ENCODE assay signal across 10 cellular contexts in genomic region chr16:74563828-74564263, GRCh38. TPM values are rescaled to one million over a fixed set of nuclear protein-coding genes. Genes with fewer than 3 reads are reported as not detected.
DNase-seq lines count a peak whose midpoint lies in the region; ATAC-seq and TF ChIP-seq lines count a peak whose summit lies in the region.
"Had no signal": no experiment of that assay in that cellular context is flagged by ENCODE, and none has a peak within 500 bp of the region (broad histone marks: within the 10 kb centered on the region; RNA-seq: fewer than 3 reads in every experiment).

No MANE protein-coding gene starts in this region.

- peaks cover 0 to 6% of the 10 kb centered on the region in 2 donors for H3K36me3 Mint-ChIP-seq in activated naive CD4-positive, alpha-beta T cell treated with anti-CD3 and anti-CD28 coated beads, Interleukin-2, amount 50 U/mL, for 72 hours
- H3K36me3 Mint-ChIP-seq in type B pancreatic cell: no peaks in the 10 kb centered on the region

- H3K4me1 Mint-ChIP-seq in type B pancreatic cell (ENCODE audit: unreplicated experiment): peaks cover 19% of the 10 kb centered on the region

- H3K4me3 Mint-ChIP-seq in type B pancreatic cell: no peak overlapping the region

- no peaks in the 10 kb centered on the region for H3K9me3 Mint-ChIP-seq in activated naive CD4-positive, alpha-beta T cell treated with anti-CD3 and anti-CD28 coated beads, Interleukin-2, amount 50 U/mL, for 72 hours
- no peaks in the 10 kb centered on the region for H3K9me3 Mint-ChIP-seq in type B pancreatic cell

- H3K27ac Mint-ChIP-seq in activated naive CD4-positive, alpha-beta T cell treated with anti-CD3 and anti-CD28 coated beads, Interleukin-2, amount 50 U/mL, for 72 hours: peak overlapping the region; percentile 5 to 50
- H3K27ac Mint-ChIP-seq in type B pancreatic cell: no peak overlapping the region

- no peaks in the 10 kb centered on the region for H3K27me3 Mint-ChIP-seq in type B pancreatic cell

- TF ChIP-seq CTCF in AG10803 (conservative IDR thresholded peaks at IDR 0.05; ENCODE audit: low read length): no peak
- TF ChIP-seq CTCF in lung (IDR thresholded peaks at IDR 0.05; ENCODE audit: control extremely low read depth, extremely low read depth): no peak
- TF ChIP-seq CTCF in type B pancreatic cell (conservative IDR thresholded peaks at IDR 0.05): no peak

- H3K9me3 ChIP-seq in lung (ENCODE audit: control insufficient read depth in 2 of 2, insufficient read depth in 1 of 2, low read length in 1 of 2): no peaks in the 10 kb centered on the region
- H3K9me3 ChIP-seq: HAP-1 had no signal

- ATAC-seq in activated naive CD4-positive, alpha-beta T cell treated with anti-CD3 and anti-CD28 coated beads, Interleukin-2, amount 50 U/mL, for 72 hours: peak; percentile 49 to 85
- peak; percentile 79 for ATAC-seq in lung (ENCODE audit: insufficient read depth, low FRiP score)
- ATAC-seq in HG03196 (IDR thresholded peaks at IDR 0.05; ENCODE audit: unreplicated experiment): no peak

- H3K27ac ChIP-seq in lung (ENCODE audit: low read depth in 1 of 2, low read length in 1 of 2) (peak overlapping the region in 1 of 2 donors; percentile 20), caudate nucleus (ENCODE audit: low read depth, low read length) (no peak overlapping the region)

- 71 to 86% methylated on average over 7 of the region's 7 CpGs for WGBS in lung, 2 donors

- peak; percentile 27 for DNase-seq in AG10803 (ENCODE audit: low read depth)
- DNase-seq in HT1080 (ENCODE audit: low read depth): peak; percentile 76
- no peak for DNase-seq in activated naive CD4-positive, alpha-beta T cell treated with anti-CD3 and anti-CD28 coated beads, Interleukin-2, amount 50 U/mL, for 72 hours (ENCODE audit: low spot score in 2 of 2)
- peak; percentile 35 for DNase-seq in lung (ENCODE audit: low spot score)
- no peak for DNase-seq in type B pancreatic cell (ENCODE audit: extremely low spot score, unreplicated experiment)
- DNase-seq in caudate nucleus (lab: John Stamatoyannopoulos, UW): no peak
- no peak for DNase-seq in effector CD8-positive, alpha-beta T cell (lab: John Stamatoyannopoulos, UW)
- DNase-seq: NCI-H1694 had no signal

- no peaks in the 10 kb centered on the region for H3K27me3 ChIP-seq in lung (ENCODE audit: control insufficient read depth, insufficient read depth)

- H3K36me3 ChIP-seq in lung (ENCODE audit: control insufficient read depth in 2 of 2, insufficient read depth in 2 of 2, low read length in 2 of 2): no peaks in the 10 kb centered on the region
- H3K36me3 ChIP-seq: HAP-1 had no signal

- H3K4me3 ChIP-seq in AG10803 (ENCODE audit: low read length): no peak overlapping the region
- no peak overlapping the region for H3K4me3 ChIP-seq in lung
- H3K4me3 ChIP-seq: HAP-1 had no signal

- H3K4me1 ChIP-seq in lung (ENCODE audit: control insufficient read depth in 2 of 2, insufficient read depth in 2 of 2, low read length in 2 of 2): peaks cover 8 to 30% of the 10 kb centered on the region in 2 donors
- H3K4me1 ChIP-seq: HAP-1 had no signal

RNA-seq across cellular contexts. Expression of gene GLG1, which starts 43.1 kb away (rescaled TPM):
- 50.5 and 65.6 TPM in 2 replicates for total RNA-seq in HT1080 (2014; rRNA removed; shearing (Covaris generic))
- 53.3 and 65.5 TPM in 2 replicates for polyA plus RNA-seq in HT1080 (2015; cell fraction: cytosol; rRNA removed)
- polyA plus RNA-seq in HT1080 (2015; cell fraction: nucleus; rRNA removed): 413 and 424 TPM in 2 replicates
- 10 to 100 TPM; 73.0 to 80.4 TPM for total RNA-seq in activated naive CD4-positive, alpha-beta T cell treated with anti-CD3 and anti-CD28 coated beads, Interleukin-2, amount 50 U/mL, for 72 hours
- total RNA-seq in lung (100 to 1,000 TPM; 106 to 156 TPM), type B pancreatic cell (ENCODE audit: low replicate concordance) (128 and 144 TPM in 2 replicates)
- polyA plus RNA-seq in lung: 10 to 100 TPM; 24.6 to 49.8 TPM

Comparison
In these comparisons a context has a peak if more than half of its experiments do, and no peak if none do; other contexts are left out.
1. DNase-seq: peak in AG10803 (single experiment), HT1080 (single experiment) and lung (single experiment); none in activated naive CD4-positive, alpha-beta T cell treated with anti-CD3 and anti-CD28 coated beads, Interleukin-2, amount 50 U/mL, for 72 hours (0 of 2), type B pancreatic cell (single experiment), caudate nucleus (0 of 61) and effector CD8-positive, alpha-beta T cell (single experiment).